In genomic region chr6:45998524-45998923, GRCh38 we compare ENCODE assay signal across 21 cellular contexts. TPM values are rescaled to one million over a fixed set of nuclear protein-coding genes. Genes with fewer than 3 reads are reported as not detected.
DNase-seq lines count a peak whose midpoint lies in the region; ATAC-seq and TF ChIP-seq lines count a peak whose summit lies in the region.
"Had no signal": no experiment of that assay in that cellular context is flagged by ENCODE, and none has a peak within 500 bp of the region (broad histone marks: within the 10 kb centered on the region; RNA-seq: fewer than 3 reads in every experiment).

No MANE protein-coding gene starts in this region.

- H3K79me1 ChIP-seq in mesenchymal stem cell (replicated peaks; ENCODE audit: low read length, poor library complexity, severe bottlenecking), result no peaks in the 10 kb centered on the region

- H3K23ac ChIP-seq in mesenchymal stem cell (ENCODE audit: low read length in 2 of 2), result no peak overlapping the region

- no peak overlapping the region for H3K14ac ChIP-seq in mesenchymal stem cell (ENCODE audit: low read length in 2 of 2)

- no peak overlapping the region for H3K18ac ChIP-seq in mesenchymal stem cell (ENCODE audit: low read depth in 1 of 2, low read length in 2 of 2)

- H3K9me2 ChIP-seq in SK-N-SH, result no peaks in the 10 kb centered on the region

- TF ChIP-seq RAD21 in SK-N-SH (IDR thresholded peaks at IDR 0.05; ENCODE audit: low read length), result no peak

- TF ChIP-seq POLR2A in gastrocnemius medialis (IDR thresholded peaks at IDR 0.05), result no peak

- no peak overlapping the region for H4K91ac ChIP-seq in mesenchymal stem cell (ENCODE audit: low read length)

- peaks cover 5% of the 10 kb centered on the region for H3K4me1 ChIP-seq in cardiac muscle cell (ENCODE audit: low read depth)
- H3K4me1 ChIP-seq in left lung, result no peaks in the 10 kb centered on the region
- H3K4me1 ChIP-seq in gastrocnemius medialis, result peaks cover 50 to 57% of the 10 kb centered on the region in 2 donors
- no peaks in the 10 kb centered on the region for H3K4me1 ChIP-seq in mesenchymal stem cell (ENCODE audit: control insufficient read depth, insufficient read depth, low read depth, low read length)
- H3K4me1 ChIP-seq in SK-N-SH (ENCODE audit: control insufficient read depth in 1 of 2, insufficient read depth in 2 of 2, low read depth in 1 of 2, low read length in 1 of 2), result no peaks in the 10 kb centered on the region
- H3K4me1 ChIP-seq: HAP-1 had no signal

- no peaks in the 10 kb centered on the region for H3K9me3 ChIP-seq in cardiac muscle cell (ENCODE audit: low read depth)
- no peaks in the 10 kb centered on the region for H3K9me3 ChIP-seq in left lung
- no peaks in the 10 kb centered on the region for H3K9me3 ChIP-seq in gastrocnemius medialis
- no peaks in the 10 kb centered on the region for H3K9me3 ChIP-seq in mesenchymal stem cell (ENCODE audit: control insufficient read depth, low read length)
- no peaks in the 10 kb centered on the region for H3K9me3 ChIP-seq in SK-N-SH
- H3K9me3 ChIP-seq: HAP-1 had no signal

- no peak overlapping the region for H2BK5ac ChIP-seq in mesenchymal stem cell (ENCODE audit: low read depth, low read length, poor library complexity, severe bottlenecking)

- intact Hi-C loops in Right ventricle myocardium inferior (cut with DNase I), result no loop called here
- intact Hi-C loops in left lung (cut with DNase I), result no loop called here
- intact Hi-C loops in gastrocnemius medialis (cut with DNase I; ENCODE audit: low total_unique reads), result no loop called here
- intact Hi-C loops in activated T-helper 2 cell treated with anti-CD3 and anti-CD28 coated beads, Interferon-gamma antibody, Interleukin-2, Interleukin-4, amounts not matched to agents 10 μg/mL and 5 μg/mL and 100 μg/mL, durations not matched to agents 14 hours and 24 hours and 36 hours (cut with micrococcal nuclease), result no loop called here

- H2AFZ ChIP-seq in mesenchymal stem cell (ENCODE audit: low read depth, low read length) (no peak overlapping the region), SK-N-SH (ENCODE audit: low read depth) (no peak overlapping the region)
- H2AFZ ChIP-seq: GM23248, PC-9 had no signal

- no peak overlapping the region for H2AK5ac ChIP-seq in mesenchymal stem cell (ENCODE audit: low read length, severe bottlenecking)

- no peak for TF ChIP-seq CTCF in cardiac muscle cell (IDR thresholded peaks at IDR 0.05; ENCODE audit: low read depth, low read length)
- TF ChIP-seq CTCF in left lung (IDR thresholded peaks at IDR 0.05), result no peak
- TF ChIP-seq CTCF in gastrocnemius medialis (IDR thresholded peaks at IDR 0.05 in 4 of 5, conservative IDR thresholded peaks at IDR 0.05 in 1 of 5), result no peak
- no peak for TF ChIP-seq CTCF in SK-N-SH (IDR thresholded peaks at IDR 0.05)

- H4K20me1 ChIP-seq in SK-N-SH (ENCODE audit: insufficient read depth), result no peaks in the 10 kb centered on the region

- no peak overlapping the region for H2BK120ac ChIP-seq in mesenchymal stem cell (ENCODE audit: low read depth, low read length)

- POLR2A ChIA-PET in SK-N-SH (lab: Yijun Ruan, JAX), result no interaction called here

- H3F3A ChIP-seq in SK-N-SH (replicated peaks; ENCODE audit: insufficient read depth), result no peaks in the 10 kb centered on the region

- ATAC-seq in Right ventricle myocardium inferior (no peak), left lung (no peak), gastrocnemius medialis (peak; percentile 68 to 84)

- H3K27ac ChIP-seq in cardiac muscle cell (peak overlapping the region; percentile 21), left lung (peak overlapping the region; percentile 15 to 46), gastrocnemius medialis (peak overlapping the region; percentile 82 to 96 (median 92)), mesenchymal stem cell (ENCODE audit: low read length, poor library complexity, severe bottlenecking) (no peak overlapping the region), SK-N-SH (ENCODE audit: low read depth in 2 of 2, low read length in 1 of 2) (no peak overlapping the region)
- H3K27ac ChIP-seq: GM23248, PC-9 had no signal

- no peak overlapping the region for H3K4ac ChIP-seq in mesenchymal stem cell (ENCODE audit: low read depth in 1 of 2, low read length in 2 of 2)

- no peak overlapping the region for H3K4me3 Mint-ChIP-seq in activated T-helper 2 cell treated with anti-CD3 and anti-CD28 coated beads, Interferon-gamma antibody, Interleukin-2, Interleukin-4, amounts not matched to agents 10 μg/mL and 5 μg/mL and 100 μg/mL, durations not matched to agents 14 hours and 24 hours and 36 hours (ENCODE audit: low read depth)
- H3K4me3 Mint-ChIP-seq: B cell had no signal

- no peak overlapping the region for H3K4me2 ChIP-seq in mesenchymal stem cell (ENCODE audit: low read length, poor library complexity, severe bottlenecking)
- no peak overlapping the region for H3K4me2 ChIP-seq in SK-N-SH
- H3K4me2 ChIP-seq: PC-9 had no signal

- no peaks in the 10 kb centered on the region for H3K36me3 Mint-ChIP-seq in activated T-helper 2 cell treated with anti-CD3 and anti-CD28 coated beads, Interferon-gamma antibody, Interleukin-2, Interleukin-4, amounts not matched to agents 10 μg/mL and 5 μg/mL and 100 μg/mL, durations not matched to agents 14 hours and 24 hours and 36 hours (ENCODE audit: low read depth)

- H3K4me3 ChIP-seq in cardiac muscle cell, result no peak overlapping the region
- H3K4me3 ChIP-seq in left lung, result no peak overlapping the region
- peak overlapping the region in 1 of 4 donors; percentile 10 for H3K4me3 ChIP-seq in gastrocnemius medialis
- no peak overlapping the region for H3K4me3 ChIP-seq in mesenchymal stem cell (ENCODE audit: insufficient read depth in 1 of 2, low read depth in 1 of 2, low read length in 2 of 2)
- H3K4me3 ChIP-seq in SK-N-SH (ENCODE audit: low read depth in 2 of 2, low read length in 1 of 2), result no peak overlapping the region
- H3K4me3 ChIP-seq: GM23248, HAP-1, PC-9 had no signal

- H2BK12ac ChIP-seq in mesenchymal stem cell (ENCODE audit: low read length in 2 of 2), result no peak overlapping the region

- H3K27ac Mint-ChIP-seq in activated T-helper 2 cell treated with anti-CD3 and anti-CD28 coated beads, Interferon-gamma antibody, Interleukin-2, Interleukin-4, amounts not matched to agents 10 μg/mL and 5 μg/mL and 100 μg/mL, durations not matched to agents 14 hours and 24 hours and 36 hours, result no peak overlapping the region
- H3K27ac Mint-ChIP-seq: B cell had no signal

- H3K27me3 ChIP-seq in cardiac muscle cell (no peaks in the 10 kb centered on the region), left lung (no peaks in the 10 kb centered on the region), gastrocnemius medialis (no peaks in the 10 kb centered on the region), mesenchymal stem cell (ENCODE audit: control insufficient read depth in 1 of 2, insufficient read depth in 1 of 2, low read length in 2 of 2) (peaks cover 12 to 14% of the 10 kb centered on the region in 2 experiments), SK-N-SH (ENCODE audit: insufficient read depth) (0 out of 2 replicates have a peak, but pooled peaks cover 1% of the 10 kb centered on the region)

- H3K9ac ChIP-seq in mesenchymal stem cell (ENCODE audit: low read length) (no peak overlapping the region), SK-N-SH (no peak overlapping the region)
- H3K9ac ChIP-seq: GM23248 had no signal

- CTCF ChIA-PET in SK-N-SH (lab: Yijun Ruan, JAX), result interaction anchor here (1.4 kb wide), 1 partner anchor 15 kb away, joined by 3 read pairs; no protein-coding TSS in a partner anchor

- DNase-seq in cardiac muscle cell (ENCODE audit: low read depth in 1 of 2, low spot score in 1 of 2) (no peak), Right ventricle myocardium inferior (ENCODE audit: missing footprints) (no peak), left lung (no peak), gastrocnemius medialis (peak; percentile 49 to 66), SKM-1 (lab: John Stamatoyannopoulos, UW; ENCODE audit: unreplicated experiment) (no peak), mesenchymal stem cell (no peak), SK-N-SH (no peak)
- no peak for DNase-seq in activated T-helper 2 cell treated with anti-CD3 and anti-CD28 coated beads, Interferon-gamma antibody, Interleukin-2, Interleukin-4, amounts not matched to agents 10 μg/mL and 5 μg/mL and 100 μg/mL, durations not matched to agents 14 hours and 24 hours and 36 hours (ENCODE audit: low spot score)
- DNase-seq: DMS 273 treated with DMSO at 0.1 percent for 48 hours, DND-41, GM23248, Karpas-422, NCI-H1417 treated with DMSO at 0.1 percent for 48 hours, NCI-H187 treated with DMSO at 0.1 percent for 48 hours, PC-9 had no signal

- 75% methylated on average over 2 of the region's 2 CpGs for WGBS in mesenchymal stem cell
- WGBS in SK-N-SH (ENCODE audit: low lambda C conversion rate), result 10% methylated on average over 2 of the region's 2 CpGs

- H3K36me3 ChIP-seq in cardiac muscle cell (no peaks in the 10 kb centered on the region), left lung (no peaks in the 10 kb centered on the region), gastrocnemius medialis (no peaks in the 10 kb centered on the region), mesenchymal stem cell (ENCODE audit: control insufficient read depth in 1 of 2, insufficient read depth in 2 of 2, low read depth in 1 of 2, low read length in 2 of 2) (no peaks in the 10 kb centered on the region), SK-N-SH (replicated peaks in 1 of 2; ENCODE audit: control insufficient read depth in 1 of 2, insufficient read depth in 2 of 2, low read length in 1 of 2) (no peaks in the 10 kb centered on the region)
- H3K36me3 ChIP-seq: HAP-1 had no signal

- no peaks in the 10 kb centered on the region for H3K9me3 Mint-ChIP-seq in activated T-helper 2 cell treated with anti-CD3 and anti-CD28 coated beads, Interferon-gamma antibody, Interleukin-2, Interleukin-4, amounts not matched to agents 10 μg/mL and 5 μg/mL and 100 μg/mL, durations not matched to agents 14 hours and 24 hours and 36 hours

- no peak overlapping the region for H4K8ac ChIP-seq in mesenchymal stem cell (ENCODE audit: low read length)

- H3K4me1 Mint-ChIP-seq in activated T-helper 2 cell treated with anti-CD3 and anti-CD28 coated beads, Interferon-gamma antibody, Interleukin-2, Interleukin-4, amounts not matched to agents 10 μg/mL and 5 μg/mL and 100 μg/mL, durations not matched to agents 14 hours and 24 hours and 36 hours (ENCODE audit: low read depth), result no peaks in the 10 kb centered on the region
- H3K4me1 Mint-ChIP-seq: B cell had no signal

- no peak overlapping the region for H2BK15ac ChIP-seq in mesenchymal stem cell (ENCODE audit: low read depth, poor library complexity, severe bottlenecking)

- no peaks in the 10 kb centered on the region for H3K79me2 ChIP-seq in SK-N-SH (ENCODE audit: insufficient read depth)

- TF ChIP-seq EP300 in SK-N-SH (IDR thresholded peaks at IDR 0.05; ENCODE audit: borderline replicate concordance in 1 of 2, low read depth in 1 of 2, low read length in 1 of 2), result no peak

- H3K27me3 Mint-ChIP-seq in activated T-helper 2 cell treated with anti-CD3 and anti-CD28 coated beads, Interferon-gamma antibody, Interleukin-2, Interleukin-4, amounts not matched to agents 10 μg/mL and 5 μg/mL and 100 μg/mL, durations not matched to agents 14 hours and 24 hours and 36 hours (ENCODE audit: low read depth), result peaks cover 3% of the 10 kb centered on the region

- in situ Hi-C loops in gastrocnemius medialis (cut with MboI; ENCODE audit: low sequenced_read_pairs in 4 of 4), result no loop called here

RNA-seq across cellular contexts. Expression of gene CLIC5, which starts 17.1 kb away (rescaled TPM):
- 11.2 and 24.5 TPM in 2 replicates for total RNA-seq in cardiac muscle cell
- 10.5 and 13.5 TPM in 2 replicates for polyA plus RNA-seq in cardiac muscle cell
- 312 TPM for total RNA-seq in Right ventricle myocardium inferior
- 100 to 1,000 TPM in 1 of 2 donors, 10 to 100 TPM in 1; 44.3 to 179 TPM for total RNA-seq in left lung
- total RNA-seq in gastrocnemius medialis, result 10 to 100 TPM; 78.6 to 97.0 (median 91.7) TPM
- not detected for polyA plus RNA-seq in mesenchymal stem cell (2013, experiment 1 of 2)
- 0.01 TPM for polyA plus RNA-seq in mesenchymal stem cell (2013, experiment 2 of 2)
- 3.0 and 3.8 TPM in 2 replicates for total RNA-seq in activated T-helper 2 cell treated with anti-CD3 and anti-CD28 coated beads, Interferon-gamma antibody, Interleukin-2, Interleukin-4, amounts not matched to agents 10 μg/mL and 5 μg/mL and 100 μg/mL, durations not matched to agents 14 hours and 24 hours and 36 hours
- polyA plus RNA-seq in SK-N-SH (2012; rRNA removed), result 0.03 TPM in 1 of 2 replicates, not detected in the other
- under 0.01 and 0.01 TPM in 2 replicates for polyA plus RNA-seq in SK-N-SH (2012; cell fraction: cytosol; rRNA removed)
- 0.02 TPM in 1 of 2 replicates, not detected in the other for polyA plus RNA-seq in SK-N-SH (2012; cell fraction: nucleus; rRNA removed)
- total RNA-seq: A172, G401, GM23248, HT1080, MCF 10A had no signal
- polyA plus RNA-seq: GM23248 had no signal

Comparison
In these comparisons a context has a peak if more than half of its experiments do, and no peak if none do; other contexts are left out.
1. DNase-seq: peak in gastrocnemius medialis (2 of 2); none in cardiac muscle cell (0 of 2), Right ventricle myocardium inferior (single experiment), left lung (0 of 2), SKM-1 (single experiment), mesenchymal stem cell (single experiment), activated T-helper 2 cell treated with anti-CD3 and anti-CD28 coated beads, Interferon-gamma antibody, Interleukin-2, Interleukin-4, amounts not matched to agents 10 μg/mL and 5 μg/mL and 100 μg/mL, durations not matched to agents 14 hours and 24 hours and 36 hours (single experiment) and SK-N-SH (single experiment).
2. H3K27ac ChIP-seq: peak in cardiac muscle cell (single experiment), left lung (2 of 2) and gastrocnemius medialis (4 of 4); none in mesenchymal stem cell (single experiment) and SK-N-SH (0 of 2).
3. ATAC-seq: peak in gastrocnemius medialis (2 of 2); none in Right ventricle myocardium inferior (single experiment) and left lung (single experiment).